ENCODE assay signal across 1 cellular context in the genomic region with DNA sequence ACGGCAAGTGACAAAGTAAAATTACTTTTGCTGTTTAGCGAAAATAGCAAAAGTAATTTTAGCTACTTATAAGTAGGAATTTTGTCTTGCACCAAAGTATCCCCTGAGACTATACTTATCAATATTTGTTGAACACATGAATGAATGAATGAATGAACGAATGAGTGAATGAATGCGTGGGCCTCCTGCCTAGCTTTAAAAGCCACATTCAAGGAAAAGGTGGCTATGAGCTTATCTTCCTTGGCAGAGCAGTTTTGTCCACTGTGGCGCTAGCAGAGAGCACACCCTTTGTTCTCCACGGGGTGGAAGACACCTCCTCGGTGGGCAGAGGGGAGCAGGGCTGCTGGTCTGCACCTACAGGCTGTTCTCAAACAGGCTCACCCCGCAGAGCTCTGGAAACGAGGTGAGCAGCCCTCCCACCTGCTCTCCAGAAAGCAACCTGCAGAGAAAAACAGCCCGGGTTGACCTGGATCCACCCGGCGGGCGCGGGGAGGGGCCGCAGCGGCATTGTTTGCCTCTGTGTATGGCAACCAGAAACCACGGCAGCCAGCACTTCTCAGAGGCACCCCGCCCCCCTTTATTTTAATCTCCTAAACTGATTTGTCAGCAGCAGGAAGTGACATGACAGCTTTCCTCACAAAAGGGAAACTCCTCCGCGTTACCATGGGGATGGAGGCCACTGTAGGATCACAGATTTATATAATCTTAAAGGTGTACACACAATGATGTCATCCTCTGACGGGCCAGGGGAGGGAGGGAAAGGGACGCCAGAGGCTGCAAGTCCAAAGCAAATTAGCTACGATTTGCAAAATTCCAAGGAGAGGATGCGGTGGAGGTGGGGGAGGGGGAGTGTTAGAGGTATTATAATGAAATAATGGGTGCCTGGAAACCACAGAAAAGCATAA.
A peak's percentile ranks its signal among the peaks of the same experiment; 100 is the strongest.
TF ChIP-seq lines count a peak whose summit lies in the region.

No MANE protein-coding gene starts in this region.

TF ChIP-seq in GM12878, 131 proteins besides CTCF, POLR2A, EP300 and RAD21 (continued from another document and continues in another):
- TF ChIP-seq PRDM15 (CRISPR knock-in tag; IDR thresholded peaks at IDR 0.05): no peak
- TF ChIP-seq ZBTB33 (IDR thresholded peaks at IDR 0.05): no peak
- no peak for TF ChIP-seq FOS (IDR thresholded peaks at IDR 0.05; ENCODE audit: borderline replicate concordance, extremely low read depth, insufficient read length)
- no peak for TF ChIP-seq TBL1XR1 (IDR thresholded peaks at IDR 0.05; ENCODE audit: low read depth, low read length)
- no peak for TF ChIP-seq YBX1 (IDR thresholded peaks at IDR 0.05)
- 0 out of 2 replicates have a peak, but pooled peaks have one; percentile 26 for TF ChIP-seq CBFB (IDR thresholded peaks at IDR 0.05; ENCODE audit: low read depth)
- TF ChIP-seq HCFC1 (IDR thresholded peaks at IDR 0.05; ENCODE audit: low read length): no peak
- TF ChIP-seq SMAD5 (IDR thresholded peaks at IDR 0.05; ENCODE audit: low read depth): no peak
- TF ChIP-seq SRF (IDR thresholded peaks at IDR 0.05; ENCODE audit: low read depth in 2 of 2, low read length in 2 of 2): 0 out of 4 replicates have a peak, but pooled peaks of 1 of the 2 experiments have one; percentile 51
- TF ChIP-seq, protein P1, sequence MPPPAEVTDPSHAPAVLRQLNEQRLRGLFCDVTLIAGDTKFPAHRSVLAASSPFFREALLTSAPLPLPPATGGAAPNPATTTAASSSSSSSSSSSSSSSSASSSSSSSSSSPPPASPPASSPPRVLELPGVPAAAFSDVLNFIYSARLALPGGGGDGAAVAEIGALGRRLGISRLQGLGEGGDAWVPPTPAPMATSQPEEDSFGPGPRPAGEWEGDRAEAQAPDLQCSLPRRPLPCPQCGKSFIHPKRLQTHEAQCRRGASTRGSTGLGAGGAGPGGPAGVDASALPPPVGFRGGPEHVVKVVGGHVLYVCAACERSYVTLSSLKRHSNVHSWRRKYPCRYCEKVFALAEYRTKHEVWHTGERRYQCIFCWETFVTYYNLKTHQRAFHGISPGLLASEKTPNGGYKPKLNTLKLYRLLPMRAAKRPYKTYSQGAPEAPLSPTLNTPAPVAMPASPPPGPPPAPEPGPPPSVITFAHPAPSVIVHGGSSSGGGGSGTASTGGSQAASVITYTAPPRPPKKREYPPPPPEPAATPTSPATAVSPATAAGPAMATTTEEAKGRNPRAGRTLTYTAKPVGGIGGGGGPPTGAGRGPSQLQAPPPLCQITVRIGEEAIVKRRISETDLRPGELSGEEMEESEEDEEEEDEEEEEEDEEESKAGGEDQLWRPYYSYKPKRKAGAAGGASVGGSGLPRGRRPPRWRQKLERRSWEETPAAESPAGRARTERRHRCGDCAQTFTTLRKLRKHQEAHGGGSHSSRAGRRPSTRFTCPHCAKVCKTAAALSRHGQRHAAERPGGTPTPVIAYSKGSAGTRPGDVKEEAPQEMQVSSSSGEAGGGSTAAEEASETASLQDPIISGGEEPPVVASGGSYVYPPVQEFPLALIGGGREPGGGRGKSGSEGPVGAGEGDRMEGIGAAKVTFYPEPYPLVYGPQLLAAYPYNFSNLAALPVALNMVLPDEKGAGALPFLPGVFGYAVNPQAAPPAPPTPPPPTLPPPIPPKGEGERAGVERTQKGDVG (CRISPR knock-in tag; IDR thresholded peaks at IDR 0.05): no peak
- TF ChIP-seq PAX5 (IDR thresholded peaks at IDR 0.05; ENCODE audit: borderline replicate concordance, low read depth, low read length): no peak
- TF ChIP-seq SMC3 (IDR thresholded peaks at IDR 0.05; ENCODE audit: borderline replicate concordance, low read length): no peak; the same call in 1 of the 2 replicates
- no peak; the same call in 1 of the 2 replicates for TF ChIP-seq RUNX3 (IDR thresholded peaks at IDR 0.05; ENCODE audit: low read length)
- TF ChIP-seq, protein P2, sequence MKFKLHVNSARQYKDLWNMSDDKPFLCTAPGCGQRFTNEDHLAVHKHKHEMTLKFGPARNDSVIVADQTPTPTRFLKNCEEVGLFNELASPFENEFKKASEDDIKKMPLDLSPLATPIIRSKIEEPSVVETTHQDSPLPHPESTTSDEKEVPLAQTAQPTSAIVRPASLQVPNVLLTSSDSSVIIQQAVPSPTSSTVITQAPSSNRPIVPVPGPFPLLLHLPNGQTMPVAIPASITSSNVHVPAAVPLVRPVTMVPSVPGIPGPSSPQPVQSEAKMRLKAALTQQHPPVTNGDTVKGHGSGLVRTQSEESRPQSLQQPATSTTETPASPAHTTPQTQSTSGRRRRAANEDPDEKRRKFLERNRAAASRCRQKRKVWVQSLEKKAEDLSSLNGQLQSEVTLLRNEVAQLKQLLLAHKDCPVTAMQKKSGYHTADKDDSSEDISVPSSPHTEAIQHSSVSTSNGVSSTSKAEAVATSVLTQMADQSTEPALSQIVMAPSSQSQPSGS (IDR thresholded peaks at IDR 0.05; ENCODE audit: low read length): peak; percentile 95
- TF ChIP-seq LARP7 (IDR thresholded peaks at IDR 0.05): no peak
- no peak for TF ChIP-seq NFIC (IDR thresholded peaks at IDR 0.05; ENCODE audit: low read depth, low read length)
- TF ChIP-seq, protein P3, sequence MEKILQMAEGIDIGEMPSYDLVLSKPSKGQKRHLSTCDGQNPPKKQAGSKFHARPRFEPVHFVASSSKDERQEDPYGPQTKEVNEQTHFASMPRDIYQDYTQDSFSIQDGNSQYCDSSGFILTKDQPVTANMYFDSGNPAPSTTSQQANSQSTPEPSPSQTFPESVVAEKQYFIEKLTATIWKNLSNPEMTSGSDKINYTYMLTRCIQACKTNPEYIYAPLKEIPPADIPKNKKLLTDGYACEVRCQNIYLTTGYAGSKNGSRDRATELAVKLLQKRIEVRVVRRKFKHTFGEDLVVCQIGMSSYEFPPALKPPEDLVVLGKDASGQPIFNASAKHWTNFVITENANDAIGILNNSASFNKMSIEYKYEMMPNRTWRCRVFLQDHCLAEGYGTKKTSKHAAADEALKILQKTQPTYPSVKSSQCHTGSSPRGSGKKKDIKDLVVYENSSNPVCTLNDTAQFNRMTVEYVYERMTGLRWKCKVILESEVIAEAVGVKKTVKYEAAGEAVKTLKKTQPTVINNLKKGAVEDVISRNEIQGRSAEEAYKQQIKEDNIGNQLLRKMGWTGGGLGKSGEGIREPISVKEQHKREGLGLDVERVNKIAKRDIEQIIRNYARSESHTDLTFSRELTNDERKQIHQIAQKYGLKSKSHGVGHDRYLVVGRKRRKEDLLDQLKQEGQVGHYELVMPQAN (conservative IDR thresholded peaks at IDR 0.05): 0 out of 2 replicates have a peak, but pooled peaks have one; percentile 40
- TF ChIP-seq STAT3 (IDR thresholded peaks at IDR 0.05; ENCODE audit: low read depth, low read length): no peak
- TF ChIP-seq IRF4 (IDR thresholded peaks at IDR 0.05; ENCODE audit: low read depth, low read length): no peak
- TF ChIP-seq, protein P4, sequence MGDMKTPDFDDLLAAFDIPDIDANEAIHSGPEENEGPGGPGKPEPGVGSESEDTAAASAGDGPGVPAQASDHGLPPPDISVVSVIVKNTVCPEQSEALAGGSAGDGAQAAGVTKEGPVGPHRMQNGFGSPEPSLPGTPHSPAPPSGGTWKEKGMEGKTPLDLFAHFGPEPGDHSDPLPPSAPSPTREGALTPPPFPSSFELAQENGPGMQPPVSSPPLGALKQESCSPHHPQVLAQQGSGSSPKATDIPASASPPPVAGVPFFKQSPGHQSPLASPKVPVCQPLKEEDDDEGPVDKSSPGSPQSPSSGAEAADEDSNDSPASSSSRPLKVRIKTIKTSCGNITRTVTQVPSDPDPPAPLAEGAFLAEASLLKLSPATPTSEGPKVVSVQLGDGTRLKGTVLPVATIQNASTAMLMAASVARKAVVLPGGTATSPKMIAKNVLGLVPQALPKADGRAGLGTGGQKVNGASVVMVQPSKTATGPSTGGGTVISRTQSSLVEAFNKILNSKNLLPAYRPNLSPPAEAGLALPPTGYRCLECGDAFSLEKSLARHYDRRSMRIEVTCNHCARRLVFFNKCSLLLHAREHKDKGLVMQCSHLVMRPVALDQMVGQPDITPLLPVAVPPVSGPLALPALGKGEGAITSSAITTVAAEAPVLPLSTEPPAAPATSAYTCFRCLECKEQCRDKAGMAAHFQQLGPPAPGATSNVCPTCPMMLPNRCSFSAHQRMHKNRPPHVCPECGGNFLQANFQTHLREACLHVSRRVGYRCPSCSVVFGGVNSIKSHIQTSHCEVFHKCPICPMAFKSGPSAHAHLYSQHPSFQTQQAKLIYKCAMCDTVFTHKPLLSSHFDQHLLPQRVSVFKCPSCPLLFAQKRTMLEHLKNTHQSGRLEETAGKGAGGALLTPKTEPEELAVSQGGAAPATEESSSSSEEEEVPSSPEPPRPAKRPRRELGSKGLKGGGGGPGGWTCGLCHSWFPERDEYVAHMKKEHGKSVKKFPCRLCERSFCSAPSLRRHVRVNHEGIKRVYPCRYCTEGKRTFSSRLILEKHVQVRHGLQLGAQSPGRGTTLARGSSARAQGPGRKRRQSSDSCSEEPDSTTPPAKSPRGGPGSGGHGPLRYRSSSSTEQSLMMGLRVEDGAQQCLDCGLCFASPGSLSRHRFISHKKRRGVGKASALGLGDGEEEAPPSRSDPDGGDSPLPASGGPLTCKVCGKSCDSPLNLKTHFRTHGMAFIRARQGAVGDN (IDR thresholded peaks at IDR 0.05): no peak
- no peak for TF ChIP-seq MTA2 (IDR thresholded peaks at IDR 0.05; ENCODE audit: low read depth)
- TF ChIP-seq ZNF217 (IDR thresholded peaks at IDR 0.05): no peak
- peak; percentile 82 for TF ChIP-seq MXI1 (IDR thresholded peaks at IDR 0.05; ENCODE audit: low read depth, low read length)
- TF ChIP-seq NRF1 (conservative IDR thresholded peaks at IDR 0.05; ENCODE audit: low read depth, low read length): no peak
- TF ChIP-seq HDAC6 (IDR thresholded peaks at IDR 0.05; ENCODE audit: unreplicated experiment): no peak
- TF ChIP-seq BCL3 (IDR thresholded peaks at IDR 0.05; ENCODE audit: borderline replicate concordance, insufficient read depth, low read depth, low read length, poor library complexity, severe bottlenecking): no peak
- TF ChIP-seq NR2F1 (conservative IDR thresholded peaks at IDR 0.05): peak; percentile 51; the same call in 1 of the 2 replicates
- no peak for TF ChIP-seq SREBF1 (IDR thresholded peaks at IDR 0.05; ENCODE audit: low read length)
- TF ChIP-seq ATF7 (IDR thresholded peaks at IDR 0.05; ENCODE audit: low read depth): peak; percentile 99
- no peak for TF ChIP-seq NR2C2 (IDR thresholded peaks at IDR 0.05; ENCODE audit: borderline replicate concordance, control insufficient read depth, insufficient read length, low read depth)
- peak; percentile 88 for TF ChIP-seq CREB1 (IDR thresholded peaks at IDR 0.05; ENCODE audit: low read depth)
- no peak for TF ChIP-seq BRCA1 (IDR thresholded peaks at IDR 0.05; ENCODE audit: low read depth, low read length)
- no peak for TF ChIP-seq FOXM1 (IDR thresholded peaks at IDR 0.05; ENCODE audit: low read depth, low read length)
- TF ChIP-seq PKNOX1 (IDR thresholded peaks at IDR 0.05): peak; percentile 93
- TF ChIP-seq ATF3 (IDR thresholded peaks at IDR 0.05; ENCODE audit: borderline replicate concordance, extremely low read depth, low read depth, low read length): no peak
